In the genomic region with DNA sequence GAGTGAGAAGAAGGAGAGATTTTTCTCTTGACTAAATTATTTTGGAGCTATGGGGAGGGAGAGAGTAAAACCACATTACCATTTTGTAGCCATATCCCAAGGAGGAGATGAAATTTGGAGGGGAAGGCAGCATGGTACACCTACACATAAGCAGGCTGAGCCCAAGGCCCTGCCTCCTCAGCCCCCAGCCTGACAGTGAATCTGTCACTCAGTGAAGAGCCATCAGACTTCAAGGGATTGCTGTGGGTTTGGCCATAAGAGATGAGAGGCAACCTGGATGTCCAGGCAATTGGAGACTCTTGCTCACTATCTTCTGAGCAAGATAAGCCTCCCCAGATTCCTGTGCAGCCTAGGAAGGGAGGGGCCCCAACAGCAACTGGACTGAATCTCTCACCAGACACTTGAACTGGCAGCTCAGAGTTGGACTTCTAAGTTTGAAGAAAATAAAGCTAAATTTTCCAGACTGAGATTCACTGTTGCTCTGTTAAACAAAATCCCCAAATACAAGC, we compare ENCODE assay signal across 23 cellular contexts.
"Had no signal": no experiment of that assay in that cellular context is flagged by ENCODE, and none has a peak within 500 bp of the region (broad histone marks: within the 10 kb centered on the region; RNA-seq: fewer than 3 reads in every experiment).

No MANE protein-coding gene starts in this region.

- H3K27me3 ChIP-seq: breast epithelium, esophagus squamous epithelium, gastrocnemius medialis, thyroid gland had no signal

- H3K27ac Mint-ChIP-seq: activated CD4-positive, alpha-beta memory T cell treated with anti-CD3 and anti-CD28 coated beads for 36 hours; activated naive CD4-positive, alpha-beta T cell treated with anti-CD3 and anti-CD28 coated beads for 36 hours; activated naive CD8-positive, alpha-beta T cell treated with anti-CD3 and anti-CD28 coated beads, Interleukin-2, amount 10 ng/mL, durations not matched to agents 7 days and 5 days; activated T-cell treated with anti-CD3 and anti-CD28 coated beads, Interleukin-2, amount 50 U/mL, for 72 hours; nephron progenitor cell had no signal

- H3K9me3 ChIP-seq: esophagus squamous epithelium, gastrocnemius medialis, thyroid gland had no signal

- ATAC-seq: activated T-cell treated with anti-CD3 and anti-CD28 coated beads, Interleukin-2, amount 50 U/mL, for 72 hours; gastrocnemius medialis had no signal

- H3K36me3 ChIP-seq: breast epithelium, esophagus squamous epithelium, gastrocnemius medialis, thyroid gland had no signal

- H3K9me3 Mint-ChIP-seq: central memory CD8-positive, alpha-beta T cell had no signal

- H3K4me3 ChIP-seq: breast epithelium, esophagus squamous epithelium, gastrocnemius medialis, thyroid gland had no signal

- H3K27me3 Mint-ChIP-seq: activated CD4-positive, alpha-beta memory T cell treated with anti-CD3 and anti-CD28 coated beads for 36 hours; activated naive CD8-positive, alpha-beta T cell treated with anti-CD3 and anti-CD28 coated beads, Interleukin-2, amount 10 ng/mL, durations not matched to agents 7 days and 5 days; central memory CD8-positive, alpha-beta T cell had no signal

- DNase-seq: activated CD4-positive, alpha-beta memory T cell treated with anti-CD3 and anti-CD28 coated beads for 36 hours; activated CD4-positive, alpha-beta T cell treated with anti-CD3 and anti-CD28 coated beads for 48 hours; activated CD4-positive, CD25-positive, alpha-beta regulatory T cell; activated effector memory CD4-positive, alpha-beta T cell treated with Interleukin-2 at 50 U/mL for 16 hours; activated naive CD4-positive, alpha-beta T cell treated with anti-CD3 and anti-CD28 coated beads for 36 hours; activated naive CD8-positive, alpha-beta T cell treated with anti-CD3 and anti-CD28 coated beads, Interleukin-2, amount 10 ng/mL, durations not matched to agents 7 days and 5 days; activated T-cell treated with anti-CD3 and anti-CD28 coated beads, Interleukin-2, amount 50 U/mL, for 72 hours; amniotic stem cell; esophagus squamous epithelium; gastrocnemius medialis; islet precursor cell; left cardiac atrium; mesenchymal stem cell; nephron progenitor cell; occipital lobe; retina; stimulated activated CD4-positive, alpha-beta T cell treated with anti-CD3 and anti-CD28 coated beads, Interleukin-2, amount 100 ng/mL, for 48 hours; stimulated activated CD8-positive, alpha-beta memory T cell treated with anti-CD3 and anti-CD28 coated beads, Interleukin-4, amount 100 ng/mL, for 48 hours; stimulated activated naive CD4-positive, alpha-beta T cell treated with Interleukin-2 at 50 U/mL for 16 hours; substantia nigra; thyroid gland had no signal

- H3K27ac ChIP-seq: breast epithelium, esophagus squamous epithelium, gastrocnemius medialis, thyroid gland had no signal

- H3K4me1 Mint-ChIP-seq: activated naive CD8-positive, alpha-beta T cell treated with anti-CD3 and anti-CD28 coated beads, Interleukin-2, amount 10 ng/mL, durations not matched to agents 7 days and 5 days; nephron progenitor cell had no signal

- H3K4me3 Mint-ChIP-seq: activated CD4-positive, alpha-beta memory T cell treated with anti-CD3 and anti-CD28 coated beads for 36 hours; activated naive CD4-positive, alpha-beta T cell treated with anti-CD3 and anti-CD28 coated beads for 36 hours; activated naive CD8-positive, alpha-beta T cell treated with anti-CD3 and anti-CD28 coated beads, Interleukin-2, amount 10 ng/mL, durations not matched to agents 7 days and 5 days; activated T-cell treated with anti-CD3 and anti-CD28 coated beads, Interleukin-2, amount 50 U/mL, for 72 hours; central memory CD8-positive, alpha-beta T cell; nephron progenitor cell had no signal

- H3K4me1 ChIP-seq: breast epithelium had no signal
